14 cellular contexts compared by ENCODE assay signal in genomic region chr17:43015579-43015978, GRCh38. TPM values are rescaled to one million over a fixed set of nuclear protein-coding genes. Genes with fewer than 3 reads are reported as not detected.
DNase-seq lines count a peak whose midpoint lies in the region; ATAC-seq and TF ChIP-seq lines count a peak whose summit lies in the region.
"Had no signal": no experiment of that assay in that cellular context is flagged by ENCODE, and none has a peak within 500 bp of the region (broad histone marks: within the 10 kb centered on the region; RNA-seq: fewer than 3 reads in every experiment).

No MANE protein-coding gene starts in this region.

- intact Hi-C loops in gastrocnemius medialis (cut with DNase I; ENCODE audit: low total_unique reads): no loop called here

- peaks cover 14 to 23% of the 10 kb centered on the region in 2 donors for H3K4me1 ChIP-seq in gastrocnemius medialis

- in situ Hi-C loops in gastrocnemius medialis (cut with MboI; ENCODE audit: low sequenced_read_pairs in 4 of 4): loop anchor here in 1 of 4 donors (25.0 kb wide), 1 partner anchor 297 kb away; no protein-coding TSS in a partner anchor

- H3K27ac ChIP-seq in gastrocnemius medialis: peak overlapping the region; percentile 65 to 78 (median 70)
- H3K27ac ChIP-seq: epithelial cell of prostate, SK-N-MC had no signal

- no peaks in the 10 kb centered on the region for H3K9me3 ChIP-seq in gastrocnemius medialis
- H3K9me3 ChIP-seq: BLaER1 treated with 17β-estradiol and CSF1 and Interleukin-3, amounts not matched to agents 10 nM and 100 nM had no signal

- peaks cover 0 to 9% of the 10 kb centered on the region in 2 donors for H3K36me3 ChIP-seq in gastrocnemius medialis

- no peaks in the 10 kb centered on the region for H3K27me3 ChIP-seq in gastrocnemius medialis
- H3K27me3 ChIP-seq: BLaER1 treated with 17β-estradiol and CSF1 and Interleukin-3, amounts not matched to agents 10 nM and 100 nM had no signal

- TF ChIP-seq CTCF in gastrocnemius medialis (IDR thresholded peaks at IDR 0.05 in 4 of 5, conservative IDR thresholded peaks at IDR 0.05 in 1 of 5): no peak

- DNase-seq in cerebellum (ENCODE audit: low spot score) (peak; percentile 12), left lobe of liver (ENCODE audit: low spot score) (no peak), gastrocnemius medialis (peak in 1 of 2 donors; percentile 50), occipital lobe (lab: John Stamatoyannopoulos, UW) (no peak), HPDE6-E6E7 (ENCODE audit: extremely low spot score) (no peak), NCI-H146 treated with DMSO at 0.1 percent for 48 hours (lab: John Stamatoyannopoulos, UW; ENCODE audit: unreplicated experiment) (no peak)
- no peak for DNase-seq in activated CD4-positive, alpha-beta T cell treated with anti-CD3 and anti-CD28 coated beads, Interleukin-2, amount 50 U/mL, for 48 hours
- DNase-seq: activated CD4-positive, alpha-beta T cell treated with anti-CD3 and anti-CD28 coated beads for 48 hours; activated naive CD8-positive, alpha-beta T cell treated with anti-CD3 and anti-CD28 coated beads, Interleukin-2, amount 10 ng/mL, durations not matched to agents 7 days and 5 days had no signal

- no peak overlapping the region for H3K4me3 ChIP-seq in gastrocnemius medialis
- H3K4me3 ChIP-seq: BLaER1 treated with 17β-estradiol and CSF1 and Interleukin-3, amounts not matched to agents 10 nM and 100 nM; SK-N-MC had no signal

- TF ChIP-seq POLR2A in GM19193 (IDR thresholded peaks at IDR 0.05; ENCODE audit: extremely low read depth, insufficient read depth, insufficient read length): peak; percentile 28
- peak in 1 of 2 donors; percentile 16 for TF ChIP-seq POLR2A in gastrocnemius medialis (IDR thresholded peaks at IDR 0.05)

- peak; percentile 54 for ATAC-seq in left lobe of liver
- ATAC-seq in gastrocnemius medialis: peak; percentile 37 to 51

RNA-seq across cellular contexts. Expression of gene VAT1, which starts 6.6 kb away (rescaled TPM):
- 43.5 TPM for total RNA-seq in cerebellum
- 41.5 TPM for total RNA-seq in left lobe of liver
- total RNA-seq in gastrocnemius medialis: 10 to 100 TPM; 18.0 to 49.5 (median 35.8) TPM
- total RNA-seq in occipital lobe: 58.3 TPM

RNA-seq across cellular contexts. Expression of gene IFI35, which starts 9.0 kb away (rescaled TPM):
- 2.0 TPM for total RNA-seq in cerebellum
- total RNA-seq in left lobe of liver: 13.7 TPM
- 10 to 100 TPM in 1 of 4 donors, 1 to 10 TPM in 3; 1.3 to 11.0 (median 4.0) TPM for total RNA-seq in gastrocnemius medialis
- 2.5 TPM for total RNA-seq in occipital lobe

RNA-seq across cellular contexts. Expression of gene RND2, which starts 9.5 kb away (rescaled TPM):
- 8.9 TPM for total RNA-seq in cerebellum
- total RNA-seq in left lobe of liver: 3.6 TPM
- under 1 TPM in 3 of 4 donors, not detected in 1; 0.04 to 0.10 (median 0.10) TPM for total RNA-seq in gastrocnemius medialis
- total RNA-seq in occipital lobe: 3.6 TPM
- total RNA-seq: NCI-H460 had no signal

RNA-seq across cellular contexts. Expression of gene RPL27, which starts 17.4 kb away (rescaled TPM):
- total RNA-seq in cerebellum (484 TPM), left lobe of liver (293 TPM), gastrocnemius medialis (1,000 to 10,000 TPM in 2 of 4 donors, 100 to 1,000 TPM in 2; 800 to 1,300 (median 1,077) TPM), occipital lobe (891 TPM)

RNA-seq across cellular contexts. Expression of gene RUNDC1, which starts 35.2 kb away (rescaled TPM):
- 14.6 TPM for total RNA-seq in cerebellum
- total RNA-seq in left lobe of liver: 5.3 TPM
- total RNA-seq in gastrocnemius medialis: 10 to 100 TPM; 13.8 to 19.8 (median 16.4) TPM
- total RNA-seq in occipital lobe: 13.3 TPM
